Comparison of ENCODE assay signal across 30 cellular contexts in genomic region chr11:61538636-61538961, GRCh38. TPM values are rescaled to one million over a fixed set of nuclear protein-coding genes. Genes with fewer than 3 reads are reported as not detected.
"Had no signal": no experiment of that assay in that cellular context is flagged by ENCODE, and none has a peak within 500 bp of the region (broad histone marks: within the 10 kb centered on the region; RNA-seq: fewer than 3 reads in every experiment).

No MANE protein-coding gene starts in this region.

- H3K9me3 ChIP-seq: MG63 had no signal

- H3K36me3 Mint-ChIP-seq: activated naive CD4-positive, alpha-beta T cell treated with anti-CD3 and anti-CD28 coated beads, Interleukin-2, amount 10 ng/mL, durations not matched to agents 7 days and 5 days; activated naive CD8-positive, alpha-beta T cell treated with anti-CD3 and anti-CD28 coated beads for 36 hours; T-cell had no signal

- H3K27ac Mint-ChIP-seq: activated CD4-positive, alpha-beta memory T cell treated with anti-CD3 and anti-CD28 coated beads, Interleukin-2, amount 10 ng/mL, durations not matched to agents 7 days and 5 days; activated CD4-positive, alpha-beta T cell treated with anti-CD3 and anti-CD28 coated beads for 36 hours; activated naive CD4-positive, alpha-beta T cell treated with anti-CD3 and anti-CD28 coated beads, Interleukin-2, amount 10 ng/mL, durations not matched to agents 7 days and 5 days; activated naive CD8-positive, alpha-beta T cell treated with anti-CD3 and anti-CD28 coated beads for 36 hours; activated T-helper 17 cell treated with anti-CD3 and anti-CD28 coated beads, Interleukin-2, amount 50 U/mL, for 72 hours; T-cell had no signal

- DNase-seq: activated CD4-positive, alpha-beta memory T cell treated with anti-CD3 and anti-CD28 coated beads, Interleukin-2, amount 10 ng/mL, durations not matched to agents 7 days and 5 days; activated CD4-positive, alpha-beta T cell treated with anti-CD3 and anti-CD28 coated beads for 36 hours; activated CD4-positive, alpha-beta T cell treated with anti-CD3 and anti-CD28 coated beads, Interleukin-2, amount 50 U/mL, for 1 hour; activated gamma-delta T cell treated with Interleukin-2 at 50 U/mL for 16 hours; activated naive CD4-positive, alpha-beta T cell treated with anti-CD3 and anti-CD28 coated beads, Interleukin-2, amount 10 ng/mL, durations not matched to agents 7 days and 5 days; activated naive CD8-positive, alpha-beta T cell treated with anti-CD3 and anti-CD28 coated beads for 36 hours; activated T-cell treated with anti-CD3 and anti-CD28 coated beads for 4 hours; activated T-cell treated with anti-CD3 and anti-CD28 coated beads, Interleukin-2, amount 50 U/mL, for 48 hours; brain microvascular endothelial cell; MV-4-11; NCI-H1092 treated with DMSO at 0.1 percent for 48 hours; NCI-H1417 treated with DMSO at 0.1 percent for 48 hours; NCI-H1694; NCI-H2029; NCI-H2107; NCI-H345; NCI-H510A; NCI-H526 treated with DMSO at 0.1 percent for 48 hours; NK-92 treated with Interleukin-12 subunit alpha and Interleukin-12 subunit beta, amount 100 ng/mL, for 24 hours; OCI-M1; RPMI8226; T-cell; T-helper 2 cell; T1000 had no signal

- H3K36me3 ChIP-seq: brain microvascular endothelial cell, cardiac muscle cell, MG63 had no signal

- H3K9me3 Mint-ChIP-seq: activated CD4-positive, alpha-beta memory T cell treated with anti-CD3 and anti-CD28 coated beads, Interleukin-2, amount 10 ng/mL, durations not matched to agents 7 days and 5 days; activated naive CD4-positive, alpha-beta T cell treated with anti-CD3 and anti-CD28 coated beads, Interleukin-2, amount 10 ng/mL, durations not matched to agents 7 days and 5 days; activated naive CD8-positive, alpha-beta T cell treated with anti-CD3 and anti-CD28 coated beads for 36 hours; activated T-helper 17 cell treated with anti-CD3 and anti-CD28 coated beads, Interleukin-2, amount 50 U/mL, for 72 hours; T-cell had no signal

- H3K27me3 ChIP-seq: cardiac muscle cell, MG63 had no signal

- H3K27ac ChIP-seq: brain microvascular endothelial cell, cardiac muscle cell, SK-N-MC had no signal

- H3K4me1 Mint-ChIP-seq: activated CD4-positive, alpha-beta memory T cell treated with anti-CD3 and anti-CD28 coated beads, Interleukin-2, amount 10 ng/mL, durations not matched to agents 7 days and 5 days; activated CD4-positive, alpha-beta T cell treated with anti-CD3 and anti-CD28 coated beads for 36 hours; activated naive CD4-positive, alpha-beta T cell treated with anti-CD3 and anti-CD28 coated beads, Interleukin-2, amount 10 ng/mL, durations not matched to agents 7 days and 5 days; activated naive CD8-positive, alpha-beta T cell treated with anti-CD3 and anti-CD28 coated beads for 36 hours; T-cell had no signal

- ATAC-seq: activated CD4-positive, alpha-beta T cell treated with anti-CD3 and anti-CD28 coated beads for 36 hours; activated T-helper 17 cell treated with anti-CD3 and anti-CD28 coated beads, Interleukin-2, amount 50 U/mL, for 72 hours; Panc1; T-cell had no signal

- H3K4me3 ChIP-seq: cardiac muscle cell, MG63, SK-N-MC had no signal

- H3K4me3 Mint-ChIP-seq: activated CD4-positive, alpha-beta memory T cell treated with anti-CD3 and anti-CD28 coated beads, Interleukin-2, amount 10 ng/mL, durations not matched to agents 7 days and 5 days; activated CD4-positive, alpha-beta T cell treated with anti-CD3 and anti-CD28 coated beads for 36 hours; activated naive CD4-positive, alpha-beta T cell treated with anti-CD3 and anti-CD28 coated beads, Interleukin-2, amount 10 ng/mL, durations not matched to agents 7 days and 5 days; activated naive CD8-positive, alpha-beta T cell treated with anti-CD3 and anti-CD28 coated beads for 36 hours; activated T-helper 17 cell treated with anti-CD3 and anti-CD28 coated beads, Interleukin-2, amount 50 U/mL, for 72 hours; T-cell had no signal

RNA-seq across cellular contexts. Expression of gene LRRC10B, which starts 30.1 kb away (rescaled TPM):
- total RNA-seq: activated CD4-positive, alpha-beta T cell treated with anti-CD3 and anti-CD28 coated beads for 36 hours; activated CD8-positive, alpha-beta memory T cell treated with anti-CD3 and anti-CD28 coated beads for 36 hours; activated naive CD8-positive, alpha-beta T cell treated with anti-CD3 and anti-CD28 coated beads for 36 hours; activated T-helper 17 cell treated with anti-CD3 and anti-CD28 coated beads, Interleukin-2, amount 50 U/mL, for 72 hours had no signal

RNA-seq across cellular contexts. Expression of gene SYT7, which starts 42.3 kb away (rescaled TPM):
- total RNA-seq: activated CD4-positive, alpha-beta memory T cell treated with anti-CD3 and anti-CD28 coated beads, Interleukin-2, amount 10 ng/mL, durations not matched to agents 7 days and 5 days; activated naive CD8-positive, alpha-beta T cell treated with anti-CD3 and anti-CD28 coated beads for 36 hours had no signal
